ENCODE assay signal across 24 cellular contexts in the genomic region with DNA sequence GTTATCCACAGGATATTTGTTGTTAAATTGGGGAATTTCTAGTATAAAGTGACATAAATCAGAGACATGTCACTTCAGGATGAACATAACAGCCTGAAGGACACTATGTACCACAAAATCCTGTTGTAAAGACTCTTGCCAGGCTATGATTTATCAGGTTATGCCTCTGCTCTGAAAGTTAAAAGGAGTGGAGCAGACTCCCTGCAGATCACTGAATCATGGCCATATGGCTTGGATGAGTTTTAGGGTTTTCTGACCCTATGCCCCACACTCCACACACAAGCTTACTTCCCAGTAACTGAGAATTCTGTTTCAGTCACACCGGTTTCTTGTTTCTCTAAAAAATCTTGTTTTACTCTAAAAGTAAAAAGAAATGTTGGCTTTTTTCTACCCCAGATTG.
"Had no signal": no experiment of that assay in that cellular context is flagged by ENCODE, and none has a peak within 500 bp of the region (broad histone marks: within the 10 kb centered on the region; RNA-seq: fewer than 3 reads in every experiment).

No MANE protein-coding gene starts in this region.

- H3K27ac ChIP-seq: ascending aorta, brain microvascular endothelial cell, heart right ventricle, neural progenitor cell, parathyroid adenoma had no signal

- H3K9me3 Mint-ChIP-seq: type B pancreatic cell had no signal

- H3K4me3 ChIP-seq: ascending aorta, heart right ventricle, neural progenitor cell, uterus had no signal

- DNase-seq: activated CD4-positive, alpha-beta memory T cell treated with anti-CD3 and anti-CD28 coated beads, Interleukin-2, amount 10 ng/mL, durations not matched to agents 7 days and 5 days; activated CD4-positive, alpha-beta T cell treated with anti-CD3 and anti-CD28 coated beads for 1 hour; activated CD4-positive, alpha-beta T cell treated with anti-CD3 and anti-CD28 coated beads, Interleukin-2, amount 10 ng/mL, durations not matched to agents 7 days and 5 days; activated naive CD4-positive, alpha-beta T cell treated with Interleukin-2 at 50 U/mL for 16 hours; activated T-cell treated with anti-CD3 and anti-CD28 coated beads, Interleukin-2, amount 50 U/mL, for 72 hours; brain microvascular endothelial cell; cortex of kidney; foreskin melanocyte; heart right ventricle; midbrain; naive thymus-derived CD4-positive, alpha-beta T cell; occipital lobe; right cardiac atrium; stimulated activated CD4-positive, alpha-beta T cell treated with anti-CD3 and anti-CD28 coated beads, Interleukin-4, amount 100 ng/mL, for 24 hours; SW 1271; uterus had no signal

- ATAC-seq: activated T-cell treated with anti-CD3 and anti-CD28 coated beads, Interleukin-2, amount 50 U/mL, for 72 hours; heart right ventricle; naive thymus-derived CD4-positive, alpha-beta T cell; right cardiac atrium; stimulated activated effector memory CD8-positive, alpha-beta T cell treated with anti-CD3 and anti-CD28 coated beads, Interleukin-12 subunit alpha, Interleukin-12 subunit beta, amount 100 ng/mL, for 72 hours had no signal

- H3K27me3 Mint-ChIP-seq: activated CD4-positive, alpha-beta memory T cell treated with anti-CD3 and anti-CD28 coated beads, Interleukin-2, amount 10 ng/mL, durations not matched to agents 7 days and 5 days; activated CD4-positive, alpha-beta T cell treated with anti-CD3 and anti-CD28 coated beads, Interleukin-2, amount 10 ng/mL, durations not matched to agents 7 days and 5 days; activated naive CD8-positive, alpha-beta T cell; naive thymus-derived CD4-positive, alpha-beta T cell; stimulated activated naive CD8-positive, alpha-beta T cell treated with anti-CD3 and anti-CD28 coated beads, Interleukin-15, Interleukin-2, amounts not matched to agents 100 ng/mL and 50 ng/mL, for 24 hours; type B pancreatic cell had no signal

- H3K27ac Mint-ChIP-seq: activated CD4-positive, alpha-beta memory T cell treated with anti-CD3 and anti-CD28 coated beads, Interleukin-2, amount 10 ng/mL, durations not matched to agents 7 days and 5 days; activated CD4-positive, alpha-beta T cell treated with anti-CD3 and anti-CD28 coated beads, Interleukin-2, amount 10 ng/mL, durations not matched to agents 7 days and 5 days; activated naive CD8-positive, alpha-beta T cell; activated T-cell treated with anti-CD3 and anti-CD28 coated beads, Interleukin-2, amount 50 U/mL, for 72 hours; naive thymus-derived CD4-positive, alpha-beta T cell; neural progenitor cell; stimulated activated effector memory CD8-positive, alpha-beta T cell treated with anti-CD3 and anti-CD28 coated beads, Interleukin-12 subunit alpha, Interleukin-12 subunit beta, amount 100 ng/mL, for 72 hours; stimulated activated naive CD8-positive, alpha-beta T cell treated with anti-CD3 and anti-CD28 coated beads, Interleukin-15, Interleukin-2, amounts not matched to agents 100 ng/mL and 50 ng/mL, for 24 hours; T-helper 1 cell treated with Interleukin-12 subunit alpha and Interleukin-12 subunit beta and Interleukin-4 antibody, amounts not matched to agents 30 μg/mL and 1 μg/mL, for 36 hours; type B pancreatic cell had no signal

- H3K4me1 Mint-ChIP-seq: activated CD4-positive, alpha-beta memory T cell treated with anti-CD3 and anti-CD28 coated beads, Interleukin-2, amount 10 ng/mL, durations not matched to agents 7 days and 5 days; activated CD4-positive, alpha-beta T cell treated with anti-CD3 and anti-CD28 coated beads, Interleukin-2, amount 10 ng/mL, durations not matched to agents 7 days and 5 days; naive thymus-derived CD4-positive, alpha-beta T cell; neural progenitor cell; stimulated activated effector memory CD8-positive, alpha-beta T cell treated with anti-CD3 and anti-CD28 coated beads, Interleukin-12 subunit alpha, Interleukin-12 subunit beta, amount 100 ng/mL, for 72 hours had no signal

- H3K36me3 Mint-ChIP-seq: activated naive CD8-positive, alpha-beta T cell; naive thymus-derived CD4-positive, alpha-beta T cell; neural progenitor cell; stimulated activated effector memory CD8-positive, alpha-beta T cell treated with anti-CD3 and anti-CD28 coated beads, Interleukin-12 subunit alpha, Interleukin-12 subunit beta, amount 100 ng/mL, for 72 hours; type B pancreatic cell had no signal

- H3K4me3 Mint-ChIP-seq: activated CD4-positive, alpha-beta memory T cell treated with anti-CD3 and anti-CD28 coated beads, Interleukin-2, amount 10 ng/mL, durations not matched to agents 7 days and 5 days; activated CD4-positive, alpha-beta T cell treated with anti-CD3 and anti-CD28 coated beads, Interleukin-2, amount 10 ng/mL, durations not matched to agents 7 days and 5 days; activated naive CD8-positive, alpha-beta T cell; activated T-cell treated with anti-CD3 and anti-CD28 coated beads, Interleukin-2, amount 50 U/mL, for 72 hours; naive thymus-derived CD4-positive, alpha-beta T cell; neural progenitor cell; stimulated activated effector memory CD8-positive, alpha-beta T cell treated with anti-CD3 and anti-CD28 coated beads, Interleukin-12 subunit alpha, Interleukin-12 subunit beta, amount 100 ng/mL, for 72 hours; stimulated activated naive CD8-positive, alpha-beta T cell treated with anti-CD3 and anti-CD28 coated beads, Interleukin-15, Interleukin-2, amounts not matched to agents 100 ng/mL and 50 ng/mL, for 24 hours; T-helper 1 cell treated with Interleukin-12 subunit alpha and Interleukin-12 subunit beta and Interleukin-4 antibody, amounts not matched to agents 30 μg/mL and 1 μg/mL, for 36 hours; type B pancreatic cell had no signal
